8 cellular contexts compared by ENCODE assay signal in the genomic region with DNA sequence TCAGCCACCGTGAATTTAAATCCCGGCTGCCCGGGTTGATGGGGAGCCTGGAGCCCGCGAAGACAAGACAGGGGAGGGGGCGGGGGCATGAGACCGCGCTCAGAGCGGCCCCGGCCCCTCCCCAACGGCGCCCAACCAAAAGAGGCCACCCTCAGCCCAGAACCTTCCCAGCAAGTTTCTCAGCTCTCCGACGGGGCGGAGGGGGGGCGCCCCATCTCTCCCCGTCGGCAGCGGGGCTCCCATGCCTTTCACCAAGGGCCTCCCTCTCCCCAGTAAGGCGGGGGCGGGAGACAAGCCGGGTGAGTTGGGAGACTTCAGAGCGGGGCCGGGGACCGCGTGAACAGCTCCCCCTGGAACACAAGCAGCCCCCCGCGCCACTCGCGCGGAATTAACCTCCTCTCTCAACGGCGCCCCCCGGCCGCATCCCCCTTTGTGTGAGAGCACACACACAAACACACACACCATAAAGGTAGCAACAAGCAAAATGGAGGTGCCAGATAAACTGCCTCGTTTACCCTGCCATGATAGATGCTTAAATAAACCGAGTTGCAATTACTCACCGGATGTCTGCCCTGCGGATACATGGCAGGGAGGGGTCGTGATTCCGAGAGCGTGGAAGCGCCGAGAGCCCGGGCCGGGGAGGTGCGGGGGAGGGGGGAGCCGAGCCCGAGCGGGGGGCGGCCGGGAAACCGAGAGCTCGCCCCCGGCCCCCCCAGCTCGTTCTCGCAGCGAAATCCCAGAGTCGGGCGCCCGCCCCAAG. TPM values are rescaled to one million over a fixed set of nuclear protein-coding genes. Genes with fewer than 3 reads are reported as not detected.
DNase-seq lines count a peak whose midpoint lies in the region; ATAC-seq, FAIRE-seq and TF ChIP-seq lines count a peak whose summit lies in the region.

No MANE protein-coding gene starts in this region.

- peaks cover 17 to 22% of the 10 kb centered on the region in 2 experiments for H4K20me1 ChIP-seq in H1 (replicated peaks in 1 of 2; ENCODE audit: control insufficient read depth in 1 of 2, insufficient read depth in 2 of 2, low read length in 2 of 2)

- H4K8ac ChIP-seq in H1 (ENCODE audit: extremely low read depth, insufficient read depth, low read length) = peak overlapping the region; percentile 92

- no peak overlapping the region for H3K14ac ChIP-seq in H1 (ENCODE audit: insufficient read length)

- H2AK5ac ChIP-seq in H1 (ENCODE audit: low read depth, low read length) = no peak overlapping the region

- TF ChIP-seq EP300 in H1 (IDR thresholded peaks at IDR 0.05; ENCODE audit: borderline replicate concordance in 1 of 2, low read depth in 2 of 2, low read length in 2 of 2) (no peak), suprapubic skin (IDR thresholded peaks at IDR 0.05) (no peak)

- no peak overlapping the region for H2AFZ ChIP-seq in H1 (ENCODE audit: low read length)

- no peak overlapping the region for H3K23ac ChIP-seq in H1 (ENCODE audit: insufficient read length)

- H3K4me3 ChIP-seq in H1 (ENCODE audit: extremely low read depth in 1 of 4, insufficient read depth in 2 of 4, low read depth in 3 of 4, low read length in 4 of 4) = peak overlapping the region; percentile 87 to 99 (median 96)
- H3K4me3 ChIP-seq in naive thymus-derived CD4-positive, alpha-beta T cell (ENCODE audit: low read length) = peak overlapping the region; percentile 87
- peak overlapping the region; percentile 97 for H3K4me3 ChIP-seq in suprapubic skin

- H3K4me1 ChIP-seq in H1 (replicated peaks in 1 of 4; ENCODE audit: control insufficient read depth in 3 of 4, insufficient read depth in 4 of 4, low read length in 3 of 4) = peaks cover 18 to 36% (median 23%) of the 10 kb centered on the region in 4 experiments
- H3K4me1 ChIP-seq in naive thymus-derived CD4-positive, alpha-beta T cell (ENCODE audit: control insufficient read depth in 2 of 2, insufficient read depth in 2 of 2, low read length in 2 of 2) = peaks cover 45 to 55% of the 10 kb centered on the region in 2 donors
- peaks cover 73% of the 10 kb centered on the region for H3K4me1 ChIP-seq in suprapubic skin

- ATAC-seq in naive thymus-derived CD4-positive, alpha-beta T cell = no peak
- no peak for ATAC-seq in HG03565 (IDR thresholded peaks at IDR 0.05; ENCODE audit: unreplicated experiment)

- no peak for TF ChIP-seq RAD21 in H1 (IDR thresholded peaks at IDR 0.05 in 1 of 2, conservative IDR thresholded peaks at IDR 0.05 in 1 of 2; ENCODE audit: low read depth in 2 of 2, low read length in 2 of 2)

- H3K9me3 Mint-ChIP-seq in naive thymus-derived CD4-positive, alpha-beta T cell = peaks cover 0 to 9% (median 0%) of the 10 kb centered on the region in 11 donors

- peak overlapping the region; percentile 50; the same call in 1 of the 2 replicates for H2BK12ac ChIP-seq in H1 (ENCODE audit: low read depth, low read length)

- H3K4ac ChIP-seq in H1 (replicated peaks; ENCODE audit: insufficient read length, low read depth, low read length) = no peak overlapping the region

- H2BK15ac ChIP-seq in H1 (ENCODE audit: low read length) = no peak overlapping the region

- H3K36me3 ChIP-seq in H1 (ENCODE audit: control insufficient read depth in 2 of 4, insufficient read depth in 4 of 4, low read length in 3 of 4) = peaks cover 0 to 23% (median 4%) of the 10 kb centered on the region in 4 experiments; a peak in 3 of 8 replicates
- peaks cover 0 to 22% (median 0%) of the 10 kb centered on the region in 3 experiments for H3K36me3 ChIP-seq in naive thymus-derived CD4-positive, alpha-beta T cell (ENCODE audit: control insufficient read depth in 2 of 3, insufficient read depth in 3 of 3, low read length in 3 of 3)
- no peaks in the 10 kb centered on the region for H3K36me3 ChIP-seq in suprapubic skin

- H3K27ac ChIP-seq in H1 (ENCODE audit: low read depth, low read length) = peak overlapping the region; percentile 73
- H3K27ac ChIP-seq in naive thymus-derived CD4-positive, alpha-beta T cell (ENCODE audit: low read depth, low read length) = peak overlapping the region; percentile 79
- H3K27ac ChIP-seq in suprapubic skin = peak overlapping the region; percentile 94

- peak overlapping the region; percentile 76 to 97 (median 82) for H3K9ac ChIP-seq in H1 (replicated peaks in 1 of 4; ENCODE audit: extremely low read depth in 1 of 4, low read depth in 3 of 4, low read length in 3 of 4)

- no peak for FAIRE-seq in H1 (lab: Jason Lieb, UNC)

- 1% methylated on average over 25 of the region's 61 CpGs; no CpG with 5 or more reads in 1 of the 2 experiments for WGBS in H1 (ENCODE audit: extremely low coverage in 1 of 2, insufficient coverage in 1 of 2, insufficient read length in 1 of 2, insufficient replicate concordance in 2 of 2, low coverage in 1 of 2, low lambda C conversion rate in 2 of 2, missing lambda C conversion rate in 1 of 2), 2 experiments
- 0% methylated on average over 5 of the region's 61 CpGs for whole genome bisulfite sequencing in suprapubic skin

- H3K27me3 ChIP-seq in H1 (replicated peaks in 1 of 4; ENCODE audit: control insufficient read depth in 3 of 4, extremely low read depth in 1 of 4, insufficient read depth in 3 of 4, low read length in 3 of 4) = peaks cover 0 to 10% (median 7%) of the 10 kb centered on the region in 4 experiments; a peak in 5 of 7 replicates
- H3K27me3 ChIP-seq in naive thymus-derived CD4-positive, alpha-beta T cell (ENCODE audit: control insufficient read depth in 2 of 2, insufficient read depth in 2 of 2, low read length in 2 of 2) = no peaks in the 10 kb centered on the region
- no peaks in the 10 kb centered on the region for H3K27me3 ChIP-seq in suprapubic skin

- CTCF ChIA-PET in H1 (lab: Charles Lee; ENCODE audit: partially characterized antibody) = interaction anchor here (0.8 to 2.8 kb wide), 5 partner anchors 13 to 387 kb away, joined by 3 to 7 read pairs (median 4); no protein-coding TSS in a partner anchor
- CTCF ChIA-PET in naive thymus-derived CD4-positive, alpha-beta T cell (lab: Charles Lee) = interaction anchor here (0.9 to 1.9 kb wide), 3 partner anchors 175 to 502 kb away, joined by 3 to 4 read pairs (median 4); no protein-coding TSS in a partner anchor

- H3K18ac ChIP-seq in H1 (ENCODE audit: extremely low read depth, low read length) = peak overlapping the region; percentile 97

- intact Hi-C loops in naive thymus-derived CD4-positive, alpha-beta T cell (cut with micrococcal nuclease) = loop anchor here (1.0 to 5.0 kb wide), 5 partner anchors 367 to 1819 kb away; a partner anchor contains a TSS

- DNase-seq in G401 (ENCODE audit: low spot score) = peak; percentile 28
- peak; percentile 63 for DNase-seq in M059J (ENCODE audit: low read depth)
- DNase-seq in activated CD4-positive, alpha-beta T cell treated with anti-CD3 and anti-CD28 coated beads, Interleukin-2, amount 50 U/mL, for 24 hours (ENCODE audit: low read depth in 1 of 2, low spot score in 1 of 2) = peak; percentile 35 to 42
- DNase-seq in H1 (ENCODE audit: low read depth in 1 of 2, low spot score in 2 of 2) = no peak
- peak; percentile 33 to 71 (median 49) for DNase-seq in naive thymus-derived CD4-positive, alpha-beta T cell
- peak in 1 of 2 donors; percentile 81 for DNase-seq in suprapubic skin (ENCODE audit: low spot score in 2 of 2)
- DNase-seq in Ammon's horn (ENCODE audit: low spot score) = no peak

- peak overlapping the region; percentile 56 for H4K91ac ChIP-seq in H1 (replicated peaks; ENCODE audit: insufficient read length, low read length)

- no peak overlapping the region for H2BK120ac ChIP-seq in H1 (replicated peaks; ENCODE audit: low read depth, low read length)

- H3K27me3 Mint-ChIP-seq in naive thymus-derived CD4-positive, alpha-beta T cell = peaks cover 0 to 15% (median 0%) of the 10 kb centered on the region in 5 donors

- in situ Hi-C loops in G401 (cut with HindIII; ENCODE audit: low sequenced_read_pairs) = no loop called here

- POLR2A ChIA-PET in H1 (lab: Charles Lee; ENCODE audit: partially characterized antibody) = interaction anchor here (0.7 to 12.8 kb wide), 14 partner anchors 7 to 316 kb away, joined by 3 to 151 read pairs (median 5); no protein-coding TSS in a partner anchor
- POLR2A ChIA-PET in naive thymus-derived CD4-positive, alpha-beta T cell (lab: Charles Lee) = interaction anchor here (0.6 to 6.9 kb wide), 13 partner anchors 8 to 643 kb away, joined by 3 to 61 read pairs (median 4); a partner anchor contains a TSS

- peak overlapping the region; percentile 93 to 98 (median 95) for H3K27ac Mint-ChIP-seq in naive thymus-derived CD4-positive, alpha-beta T cell

- H4K5ac ChIP-seq in H1 (ENCODE audit: insufficient read length, low read depth, low read length) = peak overlapping the region; percentile 24

- peaks cover 6 to 43% of the 10 kb centered on the region in 2 experiments for H3K79me2 ChIP-seq in H1 (ENCODE audit: control insufficient read depth in 1 of 2, insufficient read depth in 2 of 2, low read length in 2 of 2)

- TF ChIP-seq CTCF in H1 (IDR thresholded peaks at IDR 0.05; ENCODE audit: control extremely low read depth in 1 of 3, insufficient read depth in 1 of 3, low read depth in 1 of 3, low read length in 3 of 3) (no peak), suprapubic skin (IDR thresholded peaks at IDR 0.05) (no peak)

- H3K4me2 ChIP-seq in H1 (ENCODE audit: insufficient read depth in 1 of 2, low read depth in 2 of 2, low read length in 2 of 2) = peak overlapping the region; percentile 86 to 99

- H3K4me1 Mint-ChIP-seq in naive thymus-derived CD4-positive, alpha-beta T cell = peaks cover 46 to 65% (median 51%) of the 10 kb centered on the region in 7 donors

- peak overlapping the region; percentile 91 to 100 (median 99) for H3K4me3 Mint-ChIP-seq in naive thymus-derived CD4-positive, alpha-beta T cell

- peaks cover 6% of the 10 kb centered on the region; the same call in 1 of the 2 replicates for H3K79me1 ChIP-seq in H1 (ENCODE audit: low read depth, low read length)

- no peak overlapping the region for H2BK20ac ChIP-seq in H1 (ENCODE audit: low read length)

- H3K36me3 Mint-ChIP-seq in naive thymus-derived CD4-positive, alpha-beta T cell = peaks cover 0 to 29% (median 8%) of the 10 kb centered on the region in 5 donors

- H3K9me3 ChIP-seq in H1 (ENCODE audit: insufficient read depth in 2 of 2, low read depth in 1 of 2, low read length in 1 of 2) (no peaks in the 10 kb centered on the region), suprapubic skin (no peaks in the 10 kb centered on the region)
- no peaks in the 10 kb centered on the region for H3K9me3 ChIP-seq in naive thymus-derived CD4-positive, alpha-beta T cell (ENCODE audit: control insufficient read depth in 2 of 3, low read length in 3 of 3)

- peaks cover 34% of the 10 kb centered on the region; the same call in 1 of the 2 replicates for H3K23me2 ChIP-seq in H1 (ENCODE audit: low read depth, low read length)

- peak overlapping the region; percentile 66; the same call in 1 of the 2 replicates for H2BK5ac ChIP-seq in H1 (ENCODE audit: low read depth, low read length)

- H3K56ac ChIP-seq in H1 (replicated peaks; ENCODE audit: insufficient read length, low read depth, low read length) = peak overlapping the region; percentile 5

- TF ChIP-seq POLR2A in H1 (IDR thresholded peaks at IDR 0.05; ENCODE audit: control extremely low read depth in 1 of 2, low read depth in 2 of 2, low read length in 2 of 2) (peak in 1 of 2 experiments; percentile 3; a peak in 1 of 3 replicates), suprapubic skin (IDR thresholded peaks at IDR 0.05) (peak in 1 of 2 donors; percentile 10)

RNA-seq across cellular contexts. Expression of a gene that starts 1.3 kb away (rescaled TPM):
- 34.6 and 36.0 TPM in 2 replicates for total RNA-seq in G401 (2014; rRNA removed; shearing (Covaris generic))
- total RNA-seq in M059J (2014; rRNA removed; shearing (Covaris generic)) = 6.4 and 15.6 TPM in 2 replicates
- total RNA-seq in H1 (2021; fragmentation: NEBNext Ultra II Directional; extraction: Animal tissue kit (Norgen Biotek cat#: 25700)) = 61.2 and 67.5 TPM in 2 replicates
- polyA plus RNA-seq in H1 (2011; rRNA removed) = 25.1 and 50.3 TPM in 2 replicates
- 33.9 TPM for polyA plus RNA-seq in H1 (2011; cell fraction: cytosol; rRNA removed)
- 74.7 TPM for polyA plus RNA-seq in H1 (2011; cell fraction: nucleus; rRNA removed)
- 51.9 to 54.9 TPM (median 54.2 TPM) in 4 replicates for polyA plus RNA-seq in H1 (2012, experiment 1 of 2)
- polyA plus RNA-seq in H1 (2012, experiment 2 of 2) = 50.8 TPM
- polyA plus RNA-seq in H1 (2013, experiment 1 of 2) = 27.6 TPM
- polyA plus RNA-seq in H1 (2013, experiment 2 of 2) = 25.2 TPM
- polyA minus RNA-seq in H1 (2011; rRNA and poly(A)+ RNA removed) = 68.7 and 75.5 TPM in 2 replicates
- polyA minus RNA-seq in H1 (2011; cell fraction: cytosol; rRNA and poly(A)+ RNA removed) = 62.8 TPM
- 101 TPM for polyA minus RNA-seq in H1 (2011; cell fraction: nucleus; rRNA and poly(A)+ RNA removed)
- 100 to 1,000 TPM in 4 of 5 experiments, 10 to 100 TPM in 1; 84.5 to 183 (median 120) TPM for total RNA-seq in naive thymus-derived CD4-positive, alpha-beta T cell
- 10 to 100 TPM; 15.2 to 41.4 TPM for polyA plus RNA-seq in naive thymus-derived CD4-positive, alpha-beta T cell
- total RNA-seq in suprapubic skin = 100 to 1,000 TPM in 3 of 4 donors, 10 to 100 TPM in 1; 91.2 to 154 (median 137) TPM

Comparison
In these comparisons a context has a peak if more than half of its experiments do, and no peak if none do; other contexts are left out.
1. DNase-seq: peak in G401 (single experiment), M059J (single experiment), activated CD4-positive, alpha-beta T cell treated with anti-CD3 and anti-CD28 coated beads, Interleukin-2, amount 50 U/mL, for 24 hours (2 of 2) and naive thymus-derived CD4-positive, alpha-beta T cell (9 of 9); none in H1 (0 of 2) and Ammon's horn (single experiment).
2. Peak in every context shown above with its lines, with median percentiles within 50 percentile points of each other: H3K27ac ChIP-seq and H3K4me3 ChIP-seq.